In the genomic region with DNA sequence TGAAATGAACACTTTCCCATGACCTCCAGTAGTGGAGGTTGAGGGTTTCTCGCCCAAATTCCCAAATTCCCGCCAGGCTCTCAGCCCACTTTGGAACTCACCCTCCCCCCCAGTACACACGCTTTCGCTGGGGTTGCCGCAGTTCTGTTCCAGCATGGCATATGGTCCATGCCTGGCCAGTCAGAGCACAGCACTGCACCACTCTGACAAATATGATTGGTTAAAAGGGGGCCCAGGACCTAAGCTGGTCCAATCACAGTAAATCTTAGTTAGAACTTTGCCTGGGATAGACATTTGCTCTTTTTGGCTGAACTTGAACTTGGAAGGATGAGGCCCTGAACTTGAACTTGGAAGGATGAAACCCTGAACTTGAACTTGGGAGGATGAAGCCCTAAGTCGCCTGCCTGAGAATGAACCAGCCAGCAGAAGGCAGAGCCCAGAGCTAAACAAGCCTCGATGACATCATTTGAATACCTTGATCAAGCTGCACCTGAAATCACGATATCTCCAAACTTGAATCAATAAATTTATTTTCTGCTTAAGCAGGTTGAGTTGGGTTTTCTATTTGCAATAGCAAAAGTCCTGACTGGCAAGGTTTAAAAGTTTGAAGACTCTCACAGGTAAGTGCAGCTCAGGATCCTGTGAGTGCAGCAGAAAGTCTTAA, we compare ENCODE assay signal across 1 cellular context.
TF ChIP-seq lines count a peak whose summit lies in the region.

No MANE protein-coding gene starts in this region.

TF ChIP-seq in GM12878, 131 proteins besides CTCF, POLR2A, EP300 and RAD21:
- TF ChIP-seq ATF7 (IDR thresholded peaks at IDR 0.05; ENCODE audit: low read depth) (peak; percentile 70), SUPT20H (IDR thresholded peaks at IDR 0.05; ENCODE audit: borderline replicate concordance, control insufficient read depth, low read depth, low read length) (no peak)
